ENCODE assay signal across 1 cellular context in genomic region chr9:97557606-97558095, GRCh38.
A peak's percentile ranks its signal among the peaks of the same experiment; 100 is the strongest.
TF ChIP-seq lines count a peak whose summit lies in the region.

No MANE protein-coding gene starts in this region.

TF ChIP-seq in SK-N-SH, 30 proteins besides CTCF, POLR2A, EP300 and RAD21:
- TF ChIP-seq, protein P1, sequence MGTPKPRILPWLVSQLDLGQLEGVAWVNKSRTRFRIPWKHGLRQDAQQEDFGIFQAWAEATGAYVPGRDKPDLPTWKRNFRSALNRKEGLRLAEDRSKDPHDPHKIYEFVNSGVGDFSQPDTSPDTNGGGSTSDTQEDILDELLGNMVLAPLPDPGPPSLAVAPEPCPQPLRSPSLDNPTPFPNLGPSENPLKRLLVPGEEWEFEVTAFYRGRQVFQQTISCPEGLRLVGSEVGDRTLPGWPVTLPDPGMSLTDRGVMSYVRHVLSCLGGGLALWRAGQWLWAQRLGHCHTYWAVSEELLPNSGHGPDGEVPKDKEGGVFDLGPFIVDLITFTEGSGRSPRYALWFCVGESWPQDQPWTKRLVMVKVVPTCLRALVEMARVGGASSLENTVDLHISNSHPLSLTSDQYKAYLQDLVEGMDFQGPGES (IDR thresholded peaks at IDR 0.05; ENCODE audit: low read depth, low read length): no peak
- no peak for TF ChIP-seq FOXM1 (IDR thresholded peaks at IDR 0.05; ENCODE audit: low read depth)
- TF ChIP-seq NRF1 (IDR thresholded peaks at IDR 0.05; ENCODE audit: low read depth, low read length): no peak
- no peak for TF ChIP-seq RFX5 (IDR thresholded peaks at IDR 0.05; ENCODE audit: low read length)
- TF ChIP-seq SIN3A (IDR thresholded peaks at IDR 0.05; ENCODE audit: borderline replicate concordance, low read depth, low read length): no peak
- no peak for TF ChIP-seq ZBTB33 (IDR thresholded peaks at IDR 0.05; ENCODE audit: borderline replicate concordance, low read depth)
- TF ChIP-seq JUND (IDR thresholded peaks at IDR 0.05): no peak
- TF ChIP-seq TAF1 (IDR thresholded peaks at IDR 0.05; ENCODE audit: borderline replicate concordance, low read depth, low read length): no peak
- no peak for TF ChIP-seq ELF1 (IDR thresholded peaks at IDR 0.05)
- peak; percentile 93 for TF ChIP-seq GATA2 (CRISPR knock-in tag; IDR thresholded peaks at IDR 0.05)
- TF ChIP-seq, protein P2, sequence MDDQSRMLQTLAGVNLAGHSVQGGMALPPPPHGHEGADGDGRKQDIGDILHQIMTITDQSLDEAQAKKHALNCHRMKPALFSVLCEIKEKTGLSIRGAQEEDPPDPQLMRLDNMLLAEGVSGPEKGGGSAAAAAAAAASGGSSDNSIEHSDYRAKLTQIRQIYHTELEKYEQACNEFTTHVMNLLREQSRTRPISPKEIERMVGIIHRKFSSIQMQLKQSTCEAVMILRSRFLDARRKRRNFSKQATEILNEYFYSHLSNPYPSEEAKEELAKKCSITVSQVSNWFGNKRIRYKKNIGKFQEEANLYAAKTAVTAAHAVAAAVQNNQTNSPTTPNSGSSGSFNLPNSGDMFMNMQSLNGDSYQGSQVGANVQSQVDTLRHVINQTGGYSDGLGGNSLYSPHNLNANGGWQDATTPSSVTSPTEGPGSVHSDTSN (IDR thresholded peaks at IDR 0.05): no peak
- TF ChIP-seq CHD2 (IDR thresholded peaks at IDR 0.05; ENCODE audit: low read length, partially characterized antibody): no peak
- no peak for TF ChIP-seq EZH2phosphoT487 (IDR thresholded peaks at IDR 0.05; ENCODE audit: borderline replicate concordance, low read depth)
- TF ChIP-seq RCOR1 (IDR thresholded peaks at IDR 0.05; ENCODE audit: low read length): peak; percentile 94
- peak; percentile 23; the same call in 1 of the 2 replicates for TF ChIP-seq TCF12 (IDR thresholded peaks at IDR 0.05)
- TF ChIP-seq YY1 (IDR thresholded peaks at IDR 0.05; ENCODE audit: low read depth): no peak
- TF ChIP-seq FOXJ3 (CRISPR knock-in tag; IDR thresholded peaks at IDR 0.05): peak; percentile 81
- no peak for TF ChIP-seq USF1 (IDR thresholded peaks at IDR 0.05; ENCODE audit: borderline replicate concordance, low read depth)
- TF ChIP-seq NFIC (IDR thresholded peaks at IDR 0.05; ENCODE audit: borderline replicate concordance): no peak
- TF ChIP-seq, protein P3, sequence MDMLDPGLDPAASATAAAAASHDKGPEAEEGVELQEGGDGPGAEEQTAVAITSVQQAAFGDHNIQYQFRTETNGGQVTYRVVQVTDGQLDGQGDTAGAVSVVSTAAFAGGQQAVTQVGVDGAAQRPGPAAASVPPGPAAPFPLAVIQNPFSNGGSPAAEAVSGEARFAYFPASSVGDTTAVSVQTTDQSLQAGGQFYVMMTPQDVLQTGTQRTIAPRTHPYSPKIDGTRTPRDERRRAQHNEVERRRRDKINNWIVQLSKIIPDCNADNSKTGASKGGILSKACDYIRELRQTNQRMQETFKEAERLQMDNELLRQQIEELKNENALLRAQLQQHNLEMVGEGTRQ (IDR thresholded peaks at IDR 0.05; ENCODE audit: borderline replicate concordance, low read depth, low read length): no peak
- no peak for TF ChIP-seq RXRA (IDR thresholded peaks at IDR 0.05; ENCODE audit: borderline replicate concordance, low read depth)
- no peak; the same call in 1 of the 2 replicates for TF ChIP-seq MXI1 (IDR thresholded peaks at IDR 0.05; ENCODE audit: low read depth, low read length)
- TF ChIP-seq TEAD4 (IDR thresholded peaks at IDR 0.05; ENCODE audit: borderline replicate concordance, insufficient read depth): no peak
- TF ChIP-seq MEF2A (IDR thresholded peaks at IDR 0.05; ENCODE audit: borderline replicate concordance, low read depth): no peak
- no peak for TF ChIP-seq MAX (IDR thresholded peaks at IDR 0.05; ENCODE audit: low read depth)
- TF ChIP-seq FOSL2 (IDR thresholded peaks at IDR 0.05; ENCODE audit: borderline replicate concordance, low read depth): no peak
- TF ChIP-seq POLR2AphosphoS5 (IDR thresholded peaks at IDR 0.05; ENCODE audit: low read depth, low read length): no peak
- TF ChIP-seq, protein P4, sequence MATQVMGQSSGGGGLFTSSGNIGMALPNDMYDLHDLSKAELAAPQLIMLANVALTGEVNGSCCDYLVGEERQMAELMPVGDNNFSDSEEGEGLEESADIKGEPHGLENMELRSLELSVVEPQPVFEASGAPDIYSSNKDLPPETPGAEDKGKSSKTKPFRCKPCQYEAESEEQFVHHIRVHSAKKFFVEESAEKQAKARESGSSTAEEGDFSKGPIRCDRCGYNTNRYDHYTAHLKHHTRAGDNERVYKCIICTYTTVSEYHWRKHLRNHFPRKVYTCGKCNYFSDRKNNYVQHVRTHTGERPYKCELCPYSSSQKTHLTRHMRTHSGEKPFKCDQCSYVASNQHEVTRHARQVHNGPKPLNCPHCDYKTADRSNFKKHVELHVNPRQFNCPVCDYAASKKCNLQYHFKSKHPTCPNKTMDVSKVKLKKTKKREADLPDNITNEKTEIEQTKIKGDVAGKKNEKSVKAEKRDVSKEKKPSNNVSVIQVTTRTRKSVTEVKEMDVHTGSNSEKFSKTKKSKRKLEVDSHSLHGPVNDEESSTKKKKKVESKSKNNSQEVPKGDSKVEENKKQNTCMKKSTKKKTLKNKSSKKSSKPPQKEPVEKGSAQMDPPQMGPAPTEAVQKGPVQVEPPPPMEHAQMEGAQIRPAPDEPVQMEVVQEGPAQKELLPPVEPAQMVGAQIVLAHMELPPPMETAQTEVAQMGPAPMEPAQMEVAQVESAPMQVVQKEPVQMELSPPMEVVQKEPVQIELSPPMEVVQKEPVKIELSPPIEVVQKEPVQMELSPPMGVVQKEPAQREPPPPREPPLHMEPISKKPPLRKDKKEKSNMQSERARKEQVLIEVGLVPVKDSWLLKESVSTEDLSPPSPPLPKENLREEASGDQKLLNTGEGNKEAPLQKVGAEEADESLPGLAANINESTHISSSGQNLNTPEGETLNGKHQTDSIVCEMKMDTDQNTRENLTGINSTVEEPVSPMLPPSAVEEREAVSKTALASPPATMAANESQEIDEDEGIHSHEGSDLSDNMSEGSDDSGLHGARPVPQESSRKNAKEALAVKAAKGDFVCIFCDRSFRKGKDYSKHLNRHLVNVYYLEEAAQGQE (IDR thresholded peaks at IDR 0.05; ENCODE audit: low read depth, low read length): no peak
- no peak for TF ChIP-seq GABPA (IDR thresholded peaks at IDR 0.05; ENCODE audit: low read depth)
